Comparison of ENCODE assay signal across 1 cellular context in genomic region chr12:104973250-104973649, GRCh38.
TF ChIP-seq lines count a peak whose summit lies in the region.

No MANE protein-coding gene starts in this region.

TF ChIP-seq in GM23338, 12 proteins besides CTCF, POLR2A, EP300 and RAD21:
- TF ChIP-seq REST (IDR thresholded peaks at IDR 0.05; ENCODE audit: unreplicated experiment), result no peak
- TF ChIP-seq, protein P1, sequence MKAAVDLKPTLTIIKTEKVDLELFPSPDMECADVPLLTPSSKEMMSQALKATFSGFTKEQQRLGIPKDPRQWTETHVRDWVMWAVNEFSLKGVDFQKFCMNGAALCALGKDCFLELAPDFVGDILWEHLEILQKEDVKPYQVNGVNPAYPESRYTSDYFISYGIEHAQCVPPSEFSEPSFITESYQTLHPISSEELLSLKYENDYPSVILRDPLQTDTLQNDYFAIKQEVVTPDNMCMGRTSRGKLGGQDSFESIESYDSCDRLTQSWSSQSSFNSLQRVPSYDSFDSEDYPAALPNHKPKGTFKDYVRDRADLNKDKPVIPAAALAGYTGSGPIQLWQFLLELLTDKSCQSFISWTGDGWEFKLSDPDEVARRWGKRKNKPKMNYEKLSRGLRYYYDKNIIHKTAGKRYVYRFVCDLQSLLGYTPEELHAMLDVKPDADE (IDR thresholded peaks at IDR 0.05), result no peak
- no peak for TF ChIP-seq EZH2 (IDR thresholded peaks at IDR 0.05; ENCODE audit: low read depth, unreplicated experiment)
- no peak for TF ChIP-seq NANOG (IDR thresholded peaks at IDR 0.05; ENCODE audit: borderline replicate concordance)
- no peak for TF ChIP-seq POLR2AphosphoS5 (IDR thresholded peaks at IDR 0.05; ENCODE audit: low read depth)
- TF ChIP-seq ZNF114 (CRISPR knock-in tag; IDR thresholded peaks at IDR 0.05), result no peak
- no peak for TF ChIP-seq ZNF462 (CRISPR knock-in tag; IDR thresholded peaks at IDR 0.05)
- TF ChIP-seq JUNB (IDR thresholded peaks at IDR 0.05; ENCODE audit: unreplicated experiment), result no peak
- no peak for TF ChIP-seq STAT1 (IDR thresholded peaks at IDR 0.05; ENCODE audit: unreplicated experiment)
- no peak for TF ChIP-seq EZH2phosphoT487 (IDR thresholded peaks at IDR 0.05; ENCODE audit: unreplicated experiment)
- TF ChIP-seq CREB1 (CRISPR knock-in tag; IDR thresholded peaks at IDR 0.05; ENCODE audit: low read depth), result no peak
- TF ChIP-seq ZNF331 (CRISPR knock-in tag; IDR thresholded peaks at IDR 0.05; ENCODE audit: low read depth), result no peak
